9 cellular contexts compared by ENCODE assay signal in the genomic region with DNA sequence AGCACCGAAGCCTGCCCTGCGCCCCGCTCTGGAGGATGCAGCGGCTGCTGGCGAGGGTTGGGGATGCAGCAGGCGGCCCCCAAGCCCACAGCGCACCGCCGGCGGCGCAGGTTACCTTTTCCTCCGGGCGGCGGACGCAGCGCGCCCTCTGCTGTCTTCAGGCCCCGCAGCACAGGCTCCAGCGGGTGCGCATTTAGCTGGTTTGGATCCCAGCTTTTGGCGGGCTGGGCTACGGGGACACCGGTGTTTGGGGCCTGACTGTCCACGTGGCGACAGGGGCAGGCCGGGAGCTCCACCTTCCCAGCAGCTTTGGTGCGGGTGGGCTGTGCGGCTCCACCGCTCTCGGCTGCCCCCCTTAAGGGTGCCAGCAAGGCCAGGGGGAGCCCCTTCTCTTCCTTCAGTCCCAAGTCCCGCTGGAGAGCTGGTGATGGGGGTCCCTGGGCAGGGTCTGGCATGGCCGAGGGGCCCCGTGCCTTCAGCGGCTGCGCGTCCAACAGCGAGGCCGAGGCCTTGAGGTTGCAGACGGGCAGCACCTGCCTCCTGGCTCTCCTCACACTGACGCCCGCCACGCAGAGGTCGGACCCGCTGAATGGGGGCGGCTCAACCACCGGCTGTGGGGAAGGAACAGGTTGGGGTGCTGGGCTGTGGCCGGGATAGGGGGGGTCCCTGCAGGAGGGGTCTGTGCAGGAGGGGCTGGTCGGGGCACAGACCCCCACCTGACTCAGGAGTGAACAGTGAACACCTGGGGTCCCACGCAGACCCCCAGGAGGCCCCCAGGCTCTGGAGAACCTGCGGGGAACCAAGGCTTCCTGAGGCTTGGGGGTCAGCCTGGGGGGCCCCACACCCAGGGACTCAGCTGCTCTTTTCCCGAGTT. TPM values are rescaled to one million over a fixed set of nuclear protein-coding genes. Genes with fewer than 3 reads are reported as not detected.
DNase-seq lines count a peak whose midpoint lies in the region; ATAC-seq, FAIRE-seq and TF ChIP-seq lines count a peak whose summit lies in the region.
"Had no signal": no experiment of that assay in that cellular context is flagged by ENCODE, and none has a peak within 500 bp of the region (broad histone marks: within the 10 kb centered on the region; RNA-seq: fewer than 3 reads in every experiment).

No MANE protein-coding gene starts in this region.

- TF ChIP-seq EP300 in SK-N-SH (IDR thresholded peaks at IDR 0.05; ENCODE audit: borderline replicate concordance in 1 of 2, low read depth in 1 of 2, low read length in 1 of 2) (no peak), tibial nerve (IDR thresholded peaks at IDR 0.05) (no peak)

- intact Hi-C loops in pancreas (cut with DNase I): loop anchor here (2.0 to 10.0 kb wide), 3 partner anchors 102 to 266 kb away; no protein-coding TSS in a partner anchor

- no CpG with 5 or more reads among the region's 51 CpGs for WGBS in SK-N-SH (ENCODE audit: low lambda C conversion rate)
- WGBS in pancreas, 2 donors: 14 to 15% methylated on average over 43 to 51 of the region's 51 CpGs
- WGBS in tibial nerve, 2 donors: 26 to 54% methylated on average over 15 to 47 of the region's 51 CpGs

- peak; percentile 83 for TF ChIP-seq CTCF in GM12864 (IDR thresholded peaks at IDR 0.05; ENCODE audit: low read depth, low read length, missing control alignments)
- TF ChIP-seq CTCF in SK-N-SH (IDR thresholded peaks at IDR 0.05): peak; percentile 75
- TF ChIP-seq CTCF in pancreas (IDR thresholded peaks at IDR 0.05): peak; percentile 35 to 91 (median 75)
- peak; percentile 87 to 97 (median 90) for TF ChIP-seq CTCF in tibial nerve (IDR thresholded peaks at IDR 0.05)

- peak overlapping the region; percentile 71 for H3K4me2 ChIP-seq in SK-N-SH

- POLR2A ChIA-PET in SK-N-SH (lab: Yijun Ruan, JAX): interaction anchor here (1.4 kb wide), 1 partner anchor 100 kb away, joined by 3 read pairs; no protein-coding TSS in a partner anchor

- TF ChIP-seq RAD21 in SK-N-SH (IDR thresholded peaks at IDR 0.05; ENCODE audit: low read length): peak; percentile 80

- H3K9me3 ChIP-seq in SK-N-SH: no peaks in the 10 kb centered on the region
- no peaks in the 10 kb centered on the region for H3K9me3 ChIP-seq in pancreas
- no peaks in the 10 kb centered on the region for H3K9me3 ChIP-seq in tibial nerve

- DNase-seq in GM12864 (ENCODE audit: low read depth): peak; percentile 30
- peak; percentile 42 for DNase-seq in KG1 (lab: John Stamatoyannopoulos, UW)
- DNase-seq in SK-N-SH: peak; percentile 92
- peak; percentile 84 for DNase-seq in activated naive CD4-positive, alpha-beta T cell treated with Interleukin-2 at 50 U/mL for 16 hours
- DNase-seq in glomerular visceral epithelial cell (ENCODE audit: extremely low spot score): peak; percentile 70
- peak; percentile 43 to 93 (median 80) for DNase-seq in pancreas
- DNase-seq in tibial nerve (ENCODE audit: low spot score in 2 of 2): peak; percentile 44 to 52

- no peaks in the 10 kb centered on the region for H3K79me2 ChIP-seq in SK-N-SH (ENCODE audit: insufficient read depth)

- H3K27ac ChIP-seq in SK-N-SH (ENCODE audit: low read depth in 2 of 2, low read length in 1 of 2): no peak overlapping the region
- no peak overlapping the region for H3K27ac ChIP-seq in pancreas
- H3K27ac ChIP-seq in tibial nerve: no peak overlapping the region

- CTCF ChIA-PET in SK-N-SH (lab: Yijun Ruan, JAX): interaction anchor here (0.6 to 3.3 kb wide), 64 partner anchors 8 to 457 kb away, joined by 3 to 88 read pairs (median 5); partner anchors contain the start of gene IL17REL

- no peak for FAIRE-seq in pancreas (lab: Jason Lieb, UNC)
- FAIRE-seq: islet of Langerhans had no signal

- H3K4me3 ChIP-seq in GM12864 (ENCODE audit: low read depth, low read length): no peak overlapping the region
- H3K4me3 ChIP-seq in SK-N-SH (ENCODE audit: low read depth in 2 of 2, low read length in 1 of 2): peak overlapping the region in 1 of 2 experiments; percentile 19; a peak in 1 of 4 replicates
- no peak overlapping the region for H3K4me3 ChIP-seq in pancreas
- no peak overlapping the region for H3K4me3 ChIP-seq in tibial nerve

- no peaks in the 10 kb centered on the region for H3K9me2 ChIP-seq in SK-N-SH

- H2AFZ ChIP-seq in SK-N-SH (ENCODE audit: low read depth): no peak overlapping the region

- H3K27me3 ChIP-seq in SK-N-SH (ENCODE audit: insufficient read depth) (no peaks in the 10 kb centered on the region; the same call in 1 of the 2 replicates), pancreas (no peaks in the 10 kb centered on the region), tibial nerve (peaks cover 0 to 40% of the 10 kb centered on the region in 2 donors)

- no peaks in the 10 kb centered on the region for H3F3A ChIP-seq in SK-N-SH (replicated peaks; ENCODE audit: insufficient read depth)

- no peak for TF ChIP-seq POLR2A in tibial nerve (IDR thresholded peaks at IDR 0.05)

- no peak overlapping the region for H3K9ac ChIP-seq in SK-N-SH

- peaks cover 0 to 13% of the 10 kb centered on the region in 2 experiments; a peak in 1 of 4 replicates for H3K4me1 ChIP-seq in SK-N-SH (ENCODE audit: control insufficient read depth in 1 of 2, insufficient read depth in 2 of 2, low read depth in 1 of 2, low read length in 1 of 2)
- H3K4me1 ChIP-seq in pancreas: no peaks in the 10 kb centered on the region
- H3K4me1 ChIP-seq in tibial nerve: peaks cover 0 to 12% (median 5%) of the 10 kb centered on the region in 4 donors

- no peaks in the 10 kb centered on the region for H4K20me1 ChIP-seq in SK-N-SH (ENCODE audit: insufficient read depth)

- ATAC-seq in pancreas (peak; percentile 89 to 98 (median 97)), GM18909 (IDR thresholded peaks at IDR 0.05; ENCODE audit: poor library complexity, unreplicated experiment) (no peak)

- H3K36me3 ChIP-seq in SK-N-SH (replicated peaks in 1 of 2; ENCODE audit: control insufficient read depth in 1 of 2, insufficient read depth in 2 of 2, low read length in 1 of 2): no peaks in the 10 kb centered on the region
- no peaks in the 10 kb centered on the region for H3K36me3 ChIP-seq in pancreas
- no peaks in the 10 kb centered on the region for H3K36me3 ChIP-seq in tibial nerve

TF ChIP-seq in SK-N-SH, 30 proteins besides CTCF, POLR2A, EP300 and RAD21:
- no peak for TF ChIP-seq YY1 (IDR thresholded peaks at IDR 0.05; ENCODE audit: low read depth)
- TF ChIP-seq SMC3 (IDR thresholded peaks at IDR 0.05; ENCODE audit: low read depth, low read length): peak; percentile 98
- TF ChIP-seq NRF1 (IDR thresholded peaks at IDR 0.05; ENCODE audit: low read depth, low read length): peak; percentile 53
- TF ChIP-seq MAX (IDR thresholded peaks at IDR 0.05; ENCODE audit: low read depth): peak; percentile 16; the same call in 1 of the 2 replicates

RNA-seq across cellular contexts. Expression of gene IL17REL, which starts 18.0 kb away (rescaled TPM):
- polyA plus RNA-seq in SK-N-SH (2012; rRNA removed) (not detected in 2 replicates), pancreas (not detected)
- polyA plus RNA-seq in SK-N-SH (2012; cell fraction: cytosol; rRNA removed): not detected in 2 replicates
- polyA plus RNA-seq in SK-N-SH (2012; cell fraction: nucleus; rRNA removed): 0.01 TPM in 1 of 2 replicates, not detected in the other
- total RNA-seq in pancreas (not detected), tibial nerve (not detected)

RNA-seq across cellular contexts. Expression of gene TTLL8, which starts 27.5 kb away (rescaled TPM):
- polyA plus RNA-seq in SK-N-SH (2012; rRNA removed) (not detected in 2 replicates), pancreas (not detected)
- polyA plus RNA-seq in SK-N-SH (2012; cell fraction: cytosol; rRNA removed): not detected in 2 replicates
- not detected in 2 replicates for polyA plus RNA-seq in SK-N-SH (2012; cell fraction: nucleus; rRNA removed)
- total RNA-seq in pancreas (not detected), tibial nerve (not detected)

RNA-seq across cellular contexts. Expression of gene MLC1, which starts 54.7 kb away (rescaled TPM):
- not detected in 2 replicates for polyA plus RNA-seq in SK-N-SH (2012; rRNA removed)
- 0.01 TPM in 1 of 2 replicates, not detected in the other for polyA plus RNA-seq in SK-N-SH (2012; cell fraction: cytosol; rRNA removed)
- polyA plus RNA-seq in SK-N-SH (2012; cell fraction: nucleus; rRNA removed): not detected in 2 replicates
- total RNA-seq in pancreas: under 1 TPM in 2 of 6 donors, not detected in 4; 0.04 to 0.05 TPM
- under 1 TPM; 0.04 to 0.16 TPM for polyA plus RNA-seq in pancreas
- not detected for total RNA-seq in tibial nerve

RNA-seq across cellular contexts. Expression of gene MOV10L1, which starts 59.3 kb away (rescaled TPM):
- polyA plus RNA-seq in SK-N-SH (2012; rRNA removed) (2.1 and 3.0 TPM in 2 replicates), pancreas (under 1 TPM; 0.23 to 0.80 TPM)
- polyA plus RNA-seq in SK-N-SH (2012; cell fraction: cytosol; rRNA removed): 0.59 and 0.94 TPM in 2 replicates
- polyA plus RNA-seq in SK-N-SH (2012; cell fraction: nucleus; rRNA removed): 19.6 and 23.9 TPM in 2 replicates
- total RNA-seq in pancreas (1 to 10 TPM in 1 of 6 donors, under 1 TPM in 4, not detected in 1; 0.09 to 1.9 (median 0.26) TPM), tibial nerve (1 to 10 TPM; 1.0 to 3.7 (median 2.6) TPM)

Comparison
In these comparisons a context has a peak if more than half of its experiments do, and no peak if none do; other contexts are left out.
1. DNase-seq: peak in every context shown above with its lines; median percentile 92 in SK-N-SH; 84 in activated naive CD4-positive, alpha-beta T cell treated with Interleukin-2 at 50 U/mL for 16 hours; 80 in pancreas; 70 in glomerular visceral epithelial cell; 48 in tibial nerve; 42 in KG1; 30 in GM12864.